Comparison of ENCODE assay signal across 13 cellular contexts in genomic region chr10:102546606-102547310, GRCh38. TPM values are rescaled to one million over a fixed set of nuclear protein-coding genes. Genes with fewer than 3 reads are reported as not detected.
DNase-seq lines count a peak whose midpoint lies in the region; ATAC-seq and TF ChIP-seq lines count a peak whose summit lies in the region.
"Had no signal": no experiment of that assay in that cellular context is flagged by ENCODE, and none has a peak within 500 bp of the region (broad histone marks: within the 10 kb centered on the region; RNA-seq: fewer than 3 reads in every experiment).

No MANE protein-coding gene starts in this region.

- no peak overlapping the region for H3K27ac Mint-ChIP-seq in chondrocyte (ENCODE audit: unreplicated experiment)
- H3K27ac Mint-ChIP-seq in nephron progenitor cell: peak overlapping the region; percentile 57

- H3K9me3 ChIP-seq in ascending aorta: no peaks in the 10 kb centered on the region
- H3K9me3 ChIP-seq: stomach had no signal

- intact Hi-C loops in ascending aorta (cut with DNase I): no loop called here

- peak; percentile 44 for DNase-seq in CD1c-positive myeloid dendritic cell (ENCODE audit: extremely low spot score)
- peak; percentile 66 to 76 for DNase-seq in Kasumi-1 (lab: John Stamatoyannopoulos, UW)
- peak; percentile 66 for DNase-seq in chondrocyte (ENCODE audit: low spot score)
- DNase-seq in nephron progenitor cell: no peak
- DNase-seq in dermis blood vessel endothelial cell: no peak
- DNase-seq in ascending aorta (ENCODE audit: low spot score in 2 of 2): no peak
- DNase-seq: midbrain, NCI-H1105, NCI-H226, stomach had no signal

- H3K36me3 Mint-ChIP-seq in chondrocyte (ENCODE audit: low read depth) (peaks cover 7% of the 10 kb centered on the region), nephron progenitor cell (ENCODE audit: low read depth) (peaks cover 54% of the 10 kb centered on the region)

- ATAC-seq in HG03342 (IDR thresholded peaks at IDR 0.05; ENCODE audit: unreplicated experiment) (no peak), HG03196 (IDR thresholded peaks at IDR 0.05; ENCODE audit: unreplicated experiment) (no peak)
- ATAC-seq: HepG2 had no signal

- H3K27me3 Mint-ChIP-seq in chondrocyte (ENCODE audit: low read depth) (no peaks in the 10 kb centered on the region), nephron progenitor cell (ENCODE audit: low read depth, poor library complexity) (no peaks in the 10 kb centered on the region)

- no peak overlapping the region for H3K27ac ChIP-seq in ascending aorta
- H3K27ac ChIP-seq: stomach had no signal

- peaks cover 4 to 9% of the 10 kb centered on the region in 2 donors for H3K36me3 ChIP-seq in ascending aorta

- no peaks in the 10 kb centered on the region for H3K4me1 ChIP-seq in ascending aorta

- no peak overlapping the region for H3K4me3 ChIP-seq in ascending aorta
- H3K4me3 ChIP-seq: stomach had no signal

- no peaks in the 10 kb centered on the region for H3K27me3 ChIP-seq in ascending aorta
- H3K27me3 ChIP-seq: stomach had no signal

- H3K9me3 Mint-ChIP-seq in chondrocyte (ENCODE audit: low read depth) (no peaks in the 10 kb centered on the region), nephron progenitor cell (no peaks in the 10 kb centered on the region)

- H3K4me1 Mint-ChIP-seq in chondrocyte (ENCODE audit: low read depth): peaks cover 27% of the 10 kb centered on the region
- peaks cover 22% of the 10 kb centered on the region for H3K4me1 Mint-ChIP-seq in nephron progenitor cell

- no peak for TF ChIP-seq CTCF in chondrocyte (IDR thresholded peaks at IDR 0.05)
- TF ChIP-seq CTCF in nephron progenitor cell (IDR thresholded peaks at IDR 0.05): no peak
- TF ChIP-seq CTCF in ascending aorta (IDR thresholded peaks at IDR 0.05): no peak

- H3K4me3 Mint-ChIP-seq in chondrocyte (ENCODE audit: unreplicated experiment) (no peak overlapping the region), nephron progenitor cell (no peak overlapping the region)

RNA-seq across cellular contexts. Expression of gene SUFU, which starts 43.0 kb away (rescaled TPM):
- total RNA-seq in chondrocyte: 14.5 to 15.5 TPM (median 15.5 TPM) in 3 replicates
- 3.1 and 9.7 TPM in 2 replicates for total RNA-seq in dermis blood vessel endothelial cell
- total RNA-seq in ascending aorta: 17.3 TPM

RNA-seq across cellular contexts. Expression of gene ACTR1A, which starts 44.2 kb away (rescaled TPM):
- total RNA-seq in chondrocyte (128 to 137 TPM (median 128 TPM) in 3 replicates), dermis blood vessel endothelial cell (154 and 244 TPM in 2 replicates), ascending aorta (200 TPM)

Comparison
In these comparisons a context has a peak if more than half of its experiments do, and no peak if none do; other contexts are left out.
1. DNase-seq: peak in CD1c-positive myeloid dendritic cell (single experiment), Kasumi-1 (2 of 2) and chondrocyte (single experiment); none in nephron progenitor cell (single experiment), dermis blood vessel endothelial cell (single experiment) and ascending aorta (0 of 2).